11 cellular contexts compared by ENCODE assay signal in genomic region chr16:85286066-85286712, GRCh38.
DNase-seq lines count a peak whose midpoint lies in the region; ATAC-seq, FAIRE-seq and TF ChIP-seq lines count a peak whose summit lies in the region.
"Had no signal": no experiment of that assay in that cellular context is flagged by ENCODE, and none has a peak within 500 bp of the region (broad histone marks: within the 10 kb centered on the region; RNA-seq: fewer than 3 reads in every experiment).

No MANE protein-coding gene starts in this region.

- no peak overlapping the region for H3K4me2 ChIP-seq in K562 (ENCODE audit: insufficient read depth, low read length)

- no peak for ATAC-seq in K562
- peak; percentile 53 to 87 (median 76) for ATAC-seq in heart right ventricle
- ATAC-seq in psoas muscle: peak; percentile 78 to 88 (median 84)

- H3K36me3 ChIP-seq in BE2C (no peaks in the 10 kb centered on the region; the same call in 1 of the 2 replicates), K562 (ENCODE audit: control insufficient read depth, insufficient read depth, low read length) (no peaks in the 10 kb centered on the region; the same call in 2 of the 3 replicates), heart right ventricle (no peaks in the 10 kb centered on the region), psoas muscle (ENCODE audit: insufficient read depth in 1 of 2, low read depth in 1 of 2) (no peaks in the 10 kb centered on the region), spleen (no peaks in the 10 kb centered on the region)
- no peaks in the 10 kb centered on the region for H3K36me3 ChIP-seq in effector memory CD4-positive, alpha-beta T cell (ENCODE audit: control insufficient read depth, insufficient read depth, low read length)

- H3K79me2 ChIP-seq in K562 (ENCODE audit: control insufficient read depth, insufficient read depth, low read length): no peaks in the 10 kb centered on the region; the same call in 2 of the 3 replicates

- POLR2A ChIA-PET in K562 (lab: Yijun Ruan, JAX): interaction anchor here (0.7 to 1.3 kb wide), 2 partner anchors 9 to 11 kb away, joined by 3 to 4 read pairs; no protein-coding TSS in a partner anchor

- CTCF ChIA-PET in K562 (lab: Yijun Ruan, JAX; ENCODE audit: low intra/inter-chr PET ratio): no interaction called here

- peak overlapping the region in 1 of 2 experiments; percentile 5; a peak in 1 of 4 replicates for H3K9ac ChIP-seq in K562 (ENCODE audit: insufficient read depth in 1 of 2, low read depth in 2 of 2, low read length in 2 of 2)

- H3K4me3 ChIP-seq in BE2C (ENCODE audit: low read depth, low read length): peak overlapping the region; percentile 33
- no peak overlapping the region for H3K4me3 ChIP-seq in K562
- H3K4me3 ChIP-seq in heart right ventricle: peak overlapping the region in 1 of 10 donors; percentile 24
- H3K4me3 ChIP-seq in psoas muscle: peak overlapping the region; percentile 21
- no peak overlapping the region for H3K4me3 ChIP-seq in effector memory CD4-positive, alpha-beta T cell (ENCODE audit: insufficient read depth, low read depth, low read length, poor library complexity, severe bottlenecking)
- no peak overlapping the region for H3K4me3 ChIP-seq in spleen
- H3K4me3 ChIP-seq: SK-N-MC had no signal

- H3K4me1 ChIP-seq in BE2C (peaks cover 35% of the 10 kb centered on the region), K562 (replicated peaks in 1 of 2; ENCODE audit: control insufficient read depth in 2 of 2, insufficient read depth in 2 of 2, low read length in 2 of 2) (peaks cover 5 to 47% of the 10 kb centered on the region in 2 experiments), heart right ventricle (peaks cover 3 to 33% (median 27%) of the 10 kb centered on the region in 9 donors), psoas muscle (peaks cover 37% of the 10 kb centered on the region), spleen (peaks cover 10 to 47% (median 30%) of the 10 kb centered on the region in 6 donors)
- H3K4me1 ChIP-seq in effector memory CD4-positive, alpha-beta T cell (ENCODE audit: control insufficient read depth, insufficient read depth, low read length, poor library complexity, severe bottlenecking): no peaks in the 10 kb centered on the region

- TF ChIP-seq CTCF in BE2C (IDR thresholded peaks at IDR 0.05; ENCODE audit: low read depth, low read length) (no peak), K562 (IDR thresholded peaks at IDR 0.05 in 2 of 3, conservative IDR thresholded peaks at IDR 0.05 in 1 of 3; ENCODE audit: insufficient read depth in 2 of 3, low read depth in 1 of 3, low read length in 3 of 3) (no peak), heart right ventricle (IDR thresholded peaks at IDR 0.05) (no peak), psoas muscle (IDR thresholded peaks at IDR 0.05) (no peak), spleen (IDR thresholded peaks at IDR 0.05 in 8 of 11, conservative IDR thresholded peaks at IDR 0.05 in 3 of 11) (no peak)

- no peak overlapping the region for H2AFZ ChIP-seq in K562 (ENCODE audit: low read depth, low read length)

- intact Hi-C loops in K562 (cut with micrococcal nuclease) (no loop called here), heart right ventricle (cut with DNase I) (no loop called here), psoas muscle (cut with DNase I) (no loop called here), spleen (cut with DNase I; ENCODE audit: low total_unique reads) (no loop called here)

- TF ChIP-seq POLR2A in K562 (conservative IDR thresholded peaks at IDR 0.05) (no peak), spleen (IDR thresholded peaks at IDR 0.05) (no peak)

- H3K27me3 ChIP-seq in BE2C (no peaks in the 10 kb centered on the region), K562 (ENCODE audit: control insufficient read depth in 2 of 2, insufficient read depth in 2 of 2, low read length in 2 of 2) (no peaks in the 10 kb centered on the region), heart right ventricle (no peaks in the 10 kb centered on the region), psoas muscle (ENCODE audit: insufficient read depth in 3 of 3, low read length in 2 of 3) (no peaks in the 10 kb centered on the region), spleen (replicated peaks in 1 of 7) (no peaks in the 10 kb centered on the region)
- no peaks in the 10 kb centered on the region for H3K27me3 ChIP-seq in effector memory CD4-positive, alpha-beta T cell (replicated peaks; ENCODE audit: control insufficient read depth, insufficient read depth, low read length, poor library complexity, severe bottlenecking)

- no peaks in the 10 kb centered on the region for H3K9me1 ChIP-seq in K562 (ENCODE audit: control insufficient read depth, insufficient read depth, low read length)

- H3K27ac ChIP-seq in K562 (ENCODE audit: extremely low read depth, low read depth, low read length) (no peak overlapping the region), heart right ventricle (peak overlapping the region in 5 of 10 donors; percentile 2 to 71 (median 52)), psoas muscle (peak overlapping the region; percentile 69), spleen (peak overlapping the region in 4 of 8 donors; percentile 6 to 49 (median 34))
- no peak overlapping the region for H3K27ac ChIP-seq in effector memory CD4-positive, alpha-beta T cell (ENCODE audit: insufficient read depth, low read length, poor library complexity, severe bottlenecking)
- H3K27ac ChIP-seq: SK-N-MC had no signal

- 89% methylated on average over 26 of the region's 26 CpGs for WGBS in K562 (ENCODE audit: insufficient coverage, low coverage, missing lambda C conversion rate)
- 52 to 56% methylated on average over 26 of the region's 26 CpGs for WGBS in heart right ventricle, 2 donors
- 19 to 24% (median 21%) methylated on average over 26 of the region's 26 CpGs for WGBS in psoas muscle, 3 donors
- 70 to 81% (median 76%) methylated on average over 26 of the region's 26 CpGs for WGBS in spleen, 5 donors

- TF ChIP-seq RAD21 in K562 (CRISPR knock-in tag; conservative IDR thresholded peaks at IDR 0.05 in 1 of 2, IDR thresholded peaks at IDR 0.05 in 1 of 2): no peak

- no peak for FAIRE-seq in K562 (lab: Jason Lieb, UNC)

- in situ Hi-C loops in K562 (cut with MboI): no loop called here

- H3K9me3 ChIP-seq in BE2C: no peaks in the 10 kb centered on the region
- H3K9me3 ChIP-seq in K562 (replicated peaks; ENCODE audit: control insufficient read depth, insufficient read depth, low read depth, low read length): no peaks in the 10 kb centered on the region
- H3K9me3 ChIP-seq in heart right ventricle: no peaks in the 10 kb centered on the region
- no peaks in the 10 kb centered on the region for H3K9me3 ChIP-seq in psoas muscle
- no peaks in the 10 kb centered on the region for H3K9me3 ChIP-seq in effector memory CD4-positive, alpha-beta T cell (ENCODE audit: control insufficient read depth, low read length)
- no peaks in the 10 kb centered on the region for H3K9me3 ChIP-seq in spleen

- DNase-seq in BE2C: no peak
- DNase-seq in K562 (ENCODE audit: extremely low read depth in 1 of 4, low spot score in 3 of 4): no peak
- peak; percentile 69 for DNase-seq in heart right ventricle
- DNase-seq in psoas muscle: peak; percentile 86 to 94
- DNase-seq in effector memory CD4-positive, alpha-beta T cell: no peak
- no peak for DNase-seq in cerebellum (ENCODE audit: low spot score)
- DNase-seq in HuH-7 (ENCODE audit: low spot score): no peak
- no peak for DNase-seq in spleen
- DNase-seq: activated gamma-delta T cell treated with Interleukin-2 at 50 U/mL for 16 hours; stimulated activated CD4-positive, alpha-beta T cell treated with anti-CD3 and anti-CD28 coated beads, Interleukin-2, amount 100 ng/mL, for 24 hours had no signal

- peaks cover 32% of the 10 kb centered on the region for H4K20me1 ChIP-seq in K562 (replicated peaks; ENCODE audit: control insufficient read depth, insufficient read depth, low read length)

- no TSS peak for BruUV-seq in K562 (replicated peaks; lab: Mats Ljungman, UMichigan)

- no peak for TF ChIP-seq EP300 in K562 (IDR thresholded peaks at IDR 0.05; ENCODE audit: low read length)

TF ChIP-seq in K562, 482 proteins besides CTCF, POLR2A, EP300 and RAD21:
- TF ChIP-seq CBFB (CRISPR knock-in tag; IDR thresholded peaks at IDR 0.05) (0 out of 2 replicates have a peak, but pooled peaks have one; percentile 18), MYBL2 (IDR thresholded peaks at IDR 0.05; ENCODE audit: low read depth) (no peak), MYBL2 (CRISPR knock-in tag; IDR thresholded peaks at IDR 0.05; ENCODE audit: borderline replicate concordance) (no peak), TRIM28 (IDR thresholded peaks at IDR 0.05) (no peak), DMBX1 (CRISPR knock-in tag; IDR thresholded peaks at IDR 0.05; ENCODE audit: borderline replicate concordance) (no peak)

Comparison
In these comparisons a context has a peak if more than half of its experiments do, and no peak if none do; other contexts are left out.
1. DNase-seq: peak in heart right ventricle (2 of 2) and psoas muscle (2 of 2); none in BE2C (single experiment), K562 (0 of 4), effector memory CD4-positive, alpha-beta T cell (0 of 3), cerebellum (single experiment), HuH-7 (single experiment) and spleen (single experiment).
2. H3K4me3 ChIP-seq: peak in BE2C (single experiment) and psoas muscle (single experiment); none in K562 (single experiment), effector memory CD4-positive, alpha-beta T cell (single experiment) and spleen (0 of 8).